Comparison of ENCODE assay signal across 12 cellular contexts in genomic region chr3:128080323-128080898, GRCh38. TPM values are rescaled to one million over a fixed set of nuclear protein-coding genes. Genes with fewer than 3 reads are reported as not detected.
DNase-seq lines count a peak whose midpoint lies in the region; ATAC-seq, FAIRE-seq and TF ChIP-seq lines count a peak whose summit lies in the region.
"Had no signal": no experiment of that assay in that cellular context is flagged by ENCODE, and none has a peak within 500 bp of the region (broad histone marks: within the 10 kb centered on the region; RNA-seq: fewer than 3 reads in every experiment).

No MANE protein-coding gene starts in this region.

- H4K20me1 ChIP-seq in endothelial cell of umbilical vein (replicated peaks; ENCODE audit: control insufficient read depth, extremely low read depth, insufficient read depth, low read length) (no peaks in the 10 kb centered on the region), osteoblast (ENCODE audit: insufficient read depth, low read length) (peaks cover 27% of the 10 kb centered on the region)

- peak; percentile 74 for DNase-seq in GM04504 (ENCODE audit: low read depth)
- peak; percentile 73 for DNase-seq in RKO (ENCODE audit: low spot score)
- DNase-seq in endothelial cell of umbilical vein (ENCODE audit: low read depth, low spot score) = no peak
- DNase-seq in osteoblast (ENCODE audit: insufficient read length, low spot score, missing footprints) = peak; percentile 93
- no peak for DNase-seq in NCI-H146 (lab: John Stamatoyannopoulos, UW)
- DNase-seq in COLO668 (lab: John Stamatoyannopoulos, UW; ENCODE audit: unreplicated experiment) = no peak
- DNase-seq: activated CD8-positive, alpha-beta memory T cell treated with anti-CD3 and anti-CD28 coated beads for 24 hours; gastrocnemius medialis; NCI-H1105 treated with DMSO at 0.1 percent for 48 hours; NCI-H748 treated with DMSO at 0.1 percent for 48 hours; trophoblast cell had no signal

- FAIRE-seq in endothelial cell of umbilical vein (lab: Jason Lieb, UNC) = no peak

- H3K4me1 ChIP-seq in endothelial cell of umbilical vein (ENCODE audit: control insufficient read depth, extremely low read depth, insufficient read depth, low read length) = peaks cover 18% of the 10 kb centered on the region
- H3K4me1 ChIP-seq in osteoblast (ENCODE audit: insufficient read depth, low read length) = peaks cover 29% of the 10 kb centered on the region

- no peak for TF ChIP-seq POLR2A in endothelial cell of umbilical vein (IDR thresholded peaks at IDR 0.05; ENCODE audit: low read depth, low read length)

- POLR2A ChIA-PET in endothelial cell of umbilical vein (lab: Charles Lee) = no interaction called here

- no peak overlapping the region for H3K27ac ChIP-seq in endothelial cell of umbilical vein (ENCODE audit: insufficient read depth, low read depth, low read length)
- peak overlapping the region; percentile 66 for H3K27ac ChIP-seq in osteoblast (ENCODE audit: low read depth, low read length)
- H3K27ac ChIP-seq: gastrocnemius medialis had no signal

- dilution Hi-C loops in endothelial cell of umbilical vein (cut with MboI; ENCODE audit: extremely low pct_ligation_motif_present, low sequenced_read_pairs) = no loop called here

- no peak overlapping the region for H3K4me3 ChIP-seq in endothelial cell of umbilical vein (replicated peaks in 1 of 3; ENCODE audit: insufficient read depth in 1 of 3, low read depth in 1 of 3, low read length in 3 of 3)
- no peak overlapping the region for H3K4me3 ChIP-seq in osteoblast (ENCODE audit: insufficient read depth, low read length)
- H3K4me3 ChIP-seq: gastrocnemius medialis had no signal

- no peak overlapping the region for H3K4me2 ChIP-seq in endothelial cell of umbilical vein (ENCODE audit: insufficient read depth, low read length)
- peak overlapping the region; percentile 40 for H3K4me2 ChIP-seq in osteoblast (ENCODE audit: insufficient read depth, low read length)

- no TSS peak for BruUV-seq in endothelial cell of umbilical vein (replicated peaks; lab: Mats Ljungman, UMichigan)

- H3K79me2 ChIP-seq in endothelial cell of umbilical vein (ENCODE audit: control insufficient read depth, insufficient read depth, low read length) (no peaks in the 10 kb centered on the region), osteoblast (ENCODE audit: insufficient read depth, low read length) (no peaks in the 10 kb centered on the region)

- H3K9me3 ChIP-seq in endothelial cell of umbilical vein (replicated peaks; ENCODE audit: control insufficient read depth, insufficient read depth, low read length) (no peaks in the 10 kb centered on the region), osteoblast (ENCODE audit: low read depth, low read length) (no peaks in the 10 kb centered on the region)
- H3K9me3 ChIP-seq: gastrocnemius medialis had no signal

- intact Hi-C loops in endothelial cell of umbilical vein (cut with micrococcal nuclease) = no loop called here

- H3K36me3 ChIP-seq in endothelial cell of umbilical vein (ENCODE audit: control insufficient read depth in 2 of 2, extremely low read depth in 1 of 2, insufficient read depth in 2 of 2, low read length in 2 of 2) = peaks cover 0 to 20% of the 10 kb centered on the region in 2 experiments
- peaks cover 21% of the 10 kb centered on the region for H3K36me3 ChIP-seq in osteoblast (ENCODE audit: insufficient read depth, low read length)
- H3K36me3 ChIP-seq: gastrocnemius medialis had no signal

- no peak overlapping the region for H3K9ac ChIP-seq in endothelial cell of umbilical vein (replicated peaks; ENCODE audit: extremely low read depth, insufficient read depth, low read length)

- TF ChIP-seq CTCF in endothelial cell of umbilical vein (IDR thresholded peaks at IDR 0.05; ENCODE audit: extremely low read depth in 1 of 2, insufficient read depth in 1 of 2, low read depth in 1 of 2, low read length in 2 of 2) (no peak), osteoblast (IDR thresholded peaks at IDR 0.05; ENCODE audit: extremely low read depth, low read depth, low read length) (no peak)

- H3K27me3 ChIP-seq in endothelial cell of umbilical vein (ENCODE audit: control insufficient read depth in 2 of 2, insufficient read depth in 2 of 2, low read length in 2 of 2) = no peaks in the 10 kb centered on the region
- H3K27me3 ChIP-seq in osteoblast (ENCODE audit: insufficient read depth, low read length) = no peaks in the 10 kb centered on the region
- H3K27me3 ChIP-seq: gastrocnemius medialis had no signal

- H2AFZ ChIP-seq in endothelial cell of umbilical vein (ENCODE audit: low read depth, low read length) (no peak overlapping the region), osteoblast (ENCODE audit: low read length) (no peak overlapping the region)

- CTCF ChIA-PET in endothelial cell of umbilical vein (lab: Charles Lee) = interaction anchor here (1.0 kb wide), 1 partner anchor 53 kb away, joined by 6 read pairs; no protein-coding TSS in a partner anchor

- H3K9me1 ChIP-seq in endothelial cell of umbilical vein (replicated peaks; ENCODE audit: control insufficient read depth, extremely low read depth, insufficient read depth, low read length) = no peaks in the 10 kb centered on the region

- no peak for ATAC-seq in HG02970 (IDR thresholded peaks at IDR 0.05; ENCODE audit: low FRiP score, unreplicated experiment)
- ATAC-seq: gastrocnemius medialis had no signal

TF ChIP-seq in endothelial cell of umbilical vein, 7 proteins besides CTCF, POLR2A, EP300 and RAD21:
- TF ChIP-seq JUN (IDR thresholded peaks at IDR 0.05; ENCODE audit: borderline replicate concordance, insufficient read depth, insufficient read length, low read depth) (peak; percentile 61), MYC (IDR thresholded peaks at IDR 0.05; ENCODE audit: low read depth, low read length) (no peak), FOS (IDR thresholded peaks at IDR 0.05; ENCODE audit: borderline replicate concordance, insufficient read depth, low read length) (peak; percentile 60)

RNA-seq across cellular contexts. Expression of gene SEC61A1, which starts 28.2 kb away (rescaled TPM):
- total RNA-seq in endothelial cell of umbilical vein (280 and 312 TPM in 2 replicates), osteoblast (350 and 355 TPM in 2 replicates)
- 307 and 338 TPM in 2 replicates for polyA plus RNA-seq in endothelial cell of umbilical vein
- polyA plus RNA-seq in endothelial cell of umbilical vein (2011; cell fraction: cytosol; rRNA removed) = 192 and 202 TPM in 2 replicates
- polyA plus RNA-seq in endothelial cell of umbilical vein (2011; cell fraction: nucleus; rRNA removed) = 211 and 214 TPM in 2 replicates
- 223 and 292 TPM in 2 replicates for polyA plus RNA-seq in endothelial cell of umbilical vein (2012)
- polyA minus RNA-seq in endothelial cell of umbilical vein = 648 and 737 TPM in 2 replicates
- polyA minus RNA-seq in endothelial cell of umbilical vein (2011; cell fraction: cytosol; rRNA and poly(A)+ RNA removed) = 112 TPM
- polyA minus RNA-seq in endothelial cell of umbilical vein (2011; cell fraction: nucleus; rRNA and poly(A)+ RNA removed) = 135 and 185 TPM in 2 replicates

RNA-seq across cellular contexts. Expression of gene RUVBL1, which starts 43.2 kb away (rescaled TPM):
- total RNA-seq in endothelial cell of umbilical vein = 57.0 and 58.5 TPM in 2 replicates
- 42.9 and 52.5 TPM in 2 replicates for polyA plus RNA-seq in endothelial cell of umbilical vein
- polyA plus RNA-seq in endothelial cell of umbilical vein (2011; cell fraction: cytosol; rRNA removed) = 72.7 and 90.5 TPM in 2 replicates
- polyA plus RNA-seq in endothelial cell of umbilical vein (2011; cell fraction: nucleus; rRNA removed) = 45.8 and 50.0 TPM in 2 replicates
- 60.0 and 79.1 TPM in 2 replicates for polyA plus RNA-seq in endothelial cell of umbilical vein (2012)
- polyA minus RNA-seq in endothelial cell of umbilical vein = 37.5 and 48.3 TPM in 2 replicates
- polyA minus RNA-seq in endothelial cell of umbilical vein (2011; cell fraction: cytosol; rRNA and poly(A)+ RNA removed) = 60.8 TPM
- 17.9 and 20.0 TPM in 2 replicates for polyA minus RNA-seq in endothelial cell of umbilical vein (2011; cell fraction: nucleus; rRNA and poly(A)+ RNA removed)
- total RNA-seq in osteoblast = 40.1 and 41.6 TPM in 2 replicates

Comparison
In these comparisons a context has a peak if more than half of its experiments do, and no peak if none do; other contexts are left out.
1. DNase-seq: peak in GM04504 (single experiment), RKO (single experiment) and osteoblast (single experiment); none in endothelial cell of umbilical vein (single experiment), NCI-H146 (single experiment) and COLO668 (single experiment).